Comparison of ENCODE assay signal across 16 cellular contexts in genomic region chr3:13195374-13195773, GRCh38.
"Had no signal": no experiment of that assay in that cellular context is flagged by ENCODE, and none has a peak within 500 bp of the region (broad histone marks: within the 10 kb centered on the region; RNA-seq: fewer than 3 reads in every experiment).

No MANE protein-coding gene starts in this region.

- H3K9ac ChIP-seq: parathyroid adenoma had no signal

- H3K79me2 ChIP-seq: hepatocyte, parathyroid adenoma had no signal

- H3K9me3 ChIP-seq: sigmoid colon, upper lobe of right lung had no signal

- H3K4me3 ChIP-seq: hepatocyte, sigmoid colon, upper lobe of right lung had no signal

- H3K4me2 ChIP-seq: hepatocyte had no signal

- DNase-seq: activated CD4-positive, alpha-beta T cell treated with anti-CD3 and anti-CD28 coated beads, Interleukin-2, amount 50 U/mL, for 4 hours; activated gamma-delta T cell; activated T-cell treated with anti-CD3 and anti-CD28 coated beads, Interleukin-2, amount 50 U/mL, for 72 hours; amniotic stem cell; effector memory CD8-positive, alpha-beta T cell; foreskin fibroblast; left cardiac atrium; naive thymus-derived CD8-positive, alpha-beta T cell; sigmoid colon; stimulated activated naive B cell treated with anti-CD40 and anti-IgM and Interleukin-4, amounts not matched to agents 10 μg/mL and 1 μg/mL and 100 μg/mL, for 72 hours; T-helper 1 cell; T1000; upper lobe of right lung had no signal

- H2AFZ ChIP-seq: hepatocyte, parathyroid adenoma had no signal

- H3K36me3 ChIP-seq: sigmoid colon, upper lobe of right lung had no signal

- FAIRE-seq: islet of Langerhans had no signal

- ATAC-seq: activated T-cell treated with anti-CD3 and anti-CD28 coated beads, Interleukin-2, amount 50 U/mL, for 72 hours; left cardiac atrium; upper lobe of right lung had no signal

- H3K4me1 ChIP-seq: sigmoid colon, upper lobe of right lung had no signal

- H3K27me3 ChIP-seq: hepatocyte, upper lobe of right lung had no signal

- H3K27ac ChIP-seq: hepatocyte, parathyroid adenoma, sigmoid colon, upper lobe of right lung had no signal
